Comparison of ENCODE assay signal across 16 cellular contexts in the genomic region with DNA sequence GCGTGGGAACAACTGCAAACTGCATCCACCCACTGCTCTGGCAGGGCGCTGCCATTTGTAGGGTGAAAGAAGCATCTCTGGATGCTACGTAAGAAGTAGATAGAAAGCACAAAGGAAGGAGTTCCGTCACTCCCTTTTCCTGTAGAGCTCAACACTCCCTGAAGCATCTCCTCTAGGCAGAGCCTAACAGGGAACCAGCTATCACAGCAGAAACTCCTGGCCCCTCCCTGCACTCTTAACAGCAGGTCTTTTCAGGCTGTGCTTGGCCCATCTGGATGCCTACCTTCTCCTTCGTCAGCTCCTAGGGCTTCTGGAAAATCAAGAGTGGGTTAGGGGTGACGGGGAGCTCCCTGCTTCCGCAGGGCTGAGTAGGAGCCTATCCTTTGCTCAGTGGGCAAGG.
DNase-seq lines count a peak whose midpoint lies in the region; ATAC-seq and TF ChIP-seq lines count a peak whose summit lies in the region.
"Had no signal": no experiment of that assay in that cellular context is flagged by ENCODE, and none has a peak within 500 bp of the region (broad histone marks: within the 10 kb centered on the region; RNA-seq: fewer than 3 reads in every experiment).

No MANE protein-coding gene starts in this region.

- no peak overlapping the region for H3K4me3 Mint-ChIP-seq in WTC11
- no peak overlapping the region for H3K4me3 Mint-ChIP-seq in neural progenitor cell
- H3K4me3 Mint-ChIP-seq: CD14-positive monocyte; CD4-positive, alpha-beta memory T cell had no signal

- H3K36me3 ChIP-seq in SK-N-SH (replicated peaks in 1 of 2; ENCODE audit: control insufficient read depth in 1 of 2, insufficient read depth in 2 of 2, low read length in 1 of 2) (no peaks in the 10 kb centered on the region), neural progenitor cell (no peaks in the 10 kb centered on the region)
- H3K36me3 ChIP-seq: BLaER1 had no signal

- no peak for TF ChIP-seq EP300 in SK-N-SH (IDR thresholded peaks at IDR 0.05; ENCODE audit: borderline replicate concordance in 1 of 2, low read depth in 1 of 2, low read length in 1 of 2)

- POLR2A ChIA-PET in SK-N-SH (lab: Yijun Ruan, JAX) (no interaction called here), WTC11 (lab: Charles Lee) (interaction anchor here (0.6 kb wide), 1 partner anchor 417 kb away, joined by 3 read pairs; no protein-coding TSS in a partner anchor)

- H3K4me3 ChIP-seq in SK-N-SH (ENCODE audit: low read depth in 2 of 2, low read length in 1 of 2) (no peak overlapping the region), neural progenitor cell (no peak overlapping the region)
- H3K4me3 ChIP-seq: BLaER1 had no signal

- no peaks in the 10 kb centered on the region for H3K36me3 Mint-ChIP-seq in WTC11
- no peaks in the 10 kb centered on the region for H3K36me3 Mint-ChIP-seq in neural progenitor cell
- H3K36me3 Mint-ChIP-seq: CD14-positive monocyte; CD4-positive, alpha-beta memory T cell had no signal

- H3K9ac ChIP-seq in SK-N-SH: no peak overlapping the region
- H3K9ac ChIP-seq in neural progenitor cell: no peak overlapping the region
- H3K9ac ChIP-seq: BLaER1 had no signal

- H3K27me3 ChIP-seq in SK-N-SH (ENCODE audit: insufficient read depth) (no peaks in the 10 kb centered on the region), neural progenitor cell (no peaks in the 10 kb centered on the region)
- H3K27me3 ChIP-seq: BLaER1 had no signal

- no peaks in the 10 kb centered on the region for H3K79me2 ChIP-seq in SK-N-SH (ENCODE audit: insufficient read depth)
- H3K79me2 ChIP-seq in neural progenitor cell (ENCODE audit: low read depth): no peaks in the 10 kb centered on the region

- TF ChIP-seq CTCF in SK-N-SH (IDR thresholded peaks at IDR 0.05) (no peak), WTC11 (IDR thresholded peaks at IDR 0.05) (no peak), neural progenitor cell (IDR thresholded peaks at IDR 0.05) (no peak)

- H3K27ac Mint-ChIP-seq in WTC11: no peak overlapping the region
- no peak overlapping the region for H3K27ac Mint-ChIP-seq in neural progenitor cell
- H3K27ac Mint-ChIP-seq: CD14-positive monocyte; CD4-positive, alpha-beta memory T cell had no signal

- H3K9me3 ChIP-seq in SK-N-SH: no peaks in the 10 kb centered on the region
- no peaks in the 10 kb centered on the region for H3K9me3 ChIP-seq in neural progenitor cell (ENCODE audit: low read depth)
- H3K9me3 ChIP-seq: BLaER1 had no signal

- H3K4me1 ChIP-seq in SK-N-SH (ENCODE audit: control insufficient read depth in 1 of 2, insufficient read depth in 2 of 2, low read depth in 1 of 2, low read length in 1 of 2) (no peaks in the 10 kb centered on the region; a peak in 2 of 4 replicates), neural progenitor cell (peaks cover 12% of the 10 kb centered on the region)
- H3K4me1 ChIP-seq: BLaER1 had no signal

- 47% methylated on average over 7 of the region's 7 CpGs for WGBS in SK-N-SH (ENCODE audit: low lambda C conversion rate)

- H3K9me2 ChIP-seq in SK-N-SH: no peaks in the 10 kb centered on the region

- no peak for TF ChIP-seq RAD21 in SK-N-SH (IDR thresholded peaks at IDR 0.05; ENCODE audit: low read length)

- H3K9me3 Mint-ChIP-seq in WTC11 (no peaks in the 10 kb centered on the region), neural progenitor cell (no peaks in the 10 kb centered on the region)

- no peak overlapping the region for H3K4me2 ChIP-seq in SK-N-SH
- H3K4me2 ChIP-seq in neural progenitor cell: no peak overlapping the region
- H3K4me2 ChIP-seq: BLaER1 had no signal

- ATAC-seq in SK-N-SH treated with all-trans-retinoic acid at 6 μM for 48 hours: peak; percentile 30; the same call in 2 of the 3 replicates
- peak; percentile 53 for ATAC-seq in WTC11
- ATAC-seq in GM18511 (IDR thresholded peaks at IDR 0.05; ENCODE audit: unreplicated experiment): no peak

- DNase-seq in SK-N-SH (no peak), WTC11 (ENCODE audit: low spot score) (no peak), neural progenitor cell (ENCODE audit: low spot score) (no peak), SW480 (ENCODE audit: low spot score) (no peak), EL (no peak)
- DNase-seq: 8988T; CD4-positive, alpha-beta memory T cell; DMS153; DMS79; GF-D8; HCEC 1CT had no signal

- H3F3A ChIP-seq in SK-N-SH (replicated peaks; ENCODE audit: insufficient read depth) (no peaks in the 10 kb centered on the region), neural progenitor cell (ENCODE audit: low read depth) (no peaks in the 10 kb centered on the region)

- no peaks in the 10 kb centered on the region for H4K20me1 ChIP-seq in SK-N-SH (ENCODE audit: insufficient read depth)
- H4K20me1 ChIP-seq in neural progenitor cell (ENCODE audit: low read depth): no peaks in the 10 kb centered on the region
- H4K20me1 ChIP-seq: BLaER1 had no signal

- H3K4me1 Mint-ChIP-seq in WTC11 (peaks cover 42% of the 10 kb centered on the region), neural progenitor cell (peaks cover 16% of the 10 kb centered on the region)
- H3K4me1 Mint-ChIP-seq: CD14-positive monocyte; CD4-positive, alpha-beta memory T cell had no signal

- H3K27me3 Mint-ChIP-seq in WTC11 (ENCODE audit: low read depth): no peaks in the 10 kb centered on the region; the same call in 1 of the 2 replicates
- no peaks in the 10 kb centered on the region for H3K27me3 Mint-ChIP-seq in neural progenitor cell (ENCODE audit: insufficient read depth, low read depth)
- H3K27me3 Mint-ChIP-seq: CD4-positive, alpha-beta memory T cell had no signal

- CTCF ChIA-PET in SK-N-SH (lab: Yijun Ruan, JAX): no interaction called here
- CTCF ChIA-PET in WTC11 (lab: Charles Lee): interaction anchor here (0.8 kb wide), 1 partner anchor 267 kb away, joined by 3 read pairs; no protein-coding TSS in a partner anchor

- H2AFZ ChIP-seq in SK-N-SH (ENCODE audit: low read depth) (no peak overlapping the region), neural progenitor cell (replicated peaks) (peak overlapping the region; percentile 69)

- H3K27ac ChIP-seq in SK-N-SH (ENCODE audit: low read depth in 2 of 2, low read length in 1 of 2) (no peak overlapping the region), neural progenitor cell (no peak overlapping the region)
- H3K27ac ChIP-seq: BLaER1, HL-60 had no signal

TF ChIP-seq in SK-N-SH treated with all-trans-retinoic acid at 6 μM for 48 hours, 23 proteins besides CTCF, POLR2A, EP300 and RAD21 (continues in another document):
- TF ChIP-seq OSR1 (CRISPR knock-in tag; IDR thresholded peaks at IDR 0.05) (no peak), PPARA (CRISPR knock-in tag; IDR thresholded peaks at IDR 0.05; ENCODE audit: borderline replicate concordance) (no peak), TCF4 (CRISPR knock-in tag; IDR thresholded peaks at IDR 0.05; ENCODE audit: borderline replicate concordance) (no peak), ZC3H10 (CRISPR knock-in tag; IDR thresholded peaks at IDR 0.05) (no peak)
- TF ChIP-seq, protein P1, sequence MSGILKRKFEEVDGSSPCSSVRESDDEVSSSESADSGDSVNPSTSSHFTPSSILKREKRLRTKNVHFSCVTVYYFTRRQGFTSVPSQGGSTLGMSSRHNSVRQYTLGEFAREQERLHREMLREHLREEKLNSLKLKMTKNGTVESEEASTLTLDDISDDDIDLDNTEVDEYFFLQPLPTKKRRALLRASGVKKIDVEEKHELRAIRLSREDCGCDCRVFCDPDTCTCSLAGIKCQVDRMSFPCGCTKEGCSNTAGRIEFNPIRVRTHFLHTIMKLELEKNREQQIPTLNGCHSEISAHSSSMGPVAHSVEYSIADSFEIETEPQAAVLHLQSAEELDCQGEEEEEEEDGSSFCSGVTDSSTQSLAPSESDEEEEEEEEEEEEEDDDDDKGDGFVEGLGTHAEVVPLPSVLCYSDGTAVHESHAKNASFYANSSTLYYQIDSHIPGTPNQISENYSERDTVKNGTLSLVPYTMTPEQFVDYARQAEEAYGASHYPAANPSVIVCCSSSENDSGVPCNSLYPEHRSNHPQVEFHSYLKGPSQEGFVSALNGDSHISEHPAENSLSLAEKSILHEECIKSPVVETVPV (CRISPR knock-in tag; IDR thresholded peaks at IDR 0.05): no peak

TF ChIP-seq in SK-N-SH, 30 proteins besides CTCF, POLR2A, EP300 and RAD21 (continues in another document):
- TF ChIP-seq EZH2phosphoT487 (IDR thresholded peaks at IDR 0.05; ENCODE audit: borderline replicate concordance, low read depth): no peak

TF ChIP-seq in WTC11, 78 proteins besides CTCF, POLR2A, EP300 and RAD21:
- TF ChIP-seq TP53 (CRISPR knock-in tag; IDR thresholded peaks at IDR 0.05): no peak
- TF ChIP-seq, protein P2, sequence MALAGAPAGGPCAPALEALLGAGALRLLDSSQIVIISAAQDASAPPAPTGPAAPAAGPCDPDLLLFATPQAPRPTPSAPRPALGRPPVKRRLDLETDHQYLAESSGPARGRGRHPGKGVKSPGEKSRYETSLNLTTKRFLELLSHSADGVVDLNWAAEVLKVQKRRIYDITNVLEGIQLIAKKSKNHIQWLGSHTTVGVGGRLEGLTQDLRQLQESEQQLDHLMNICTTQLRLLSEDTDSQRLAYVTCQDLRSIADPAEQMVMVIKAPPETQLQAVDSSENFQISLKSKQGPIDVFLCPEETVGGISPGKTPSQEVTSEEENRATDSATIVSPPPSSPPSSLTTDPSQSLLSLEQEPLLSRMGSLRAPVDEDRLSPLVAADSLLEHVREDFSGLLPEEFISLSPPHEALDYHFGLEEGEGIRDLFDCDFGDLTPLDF (CRISPR knock-in tag; IDR thresholded peaks at IDR 0.05): no peak
- TF ChIP-seq, protein P3, sequence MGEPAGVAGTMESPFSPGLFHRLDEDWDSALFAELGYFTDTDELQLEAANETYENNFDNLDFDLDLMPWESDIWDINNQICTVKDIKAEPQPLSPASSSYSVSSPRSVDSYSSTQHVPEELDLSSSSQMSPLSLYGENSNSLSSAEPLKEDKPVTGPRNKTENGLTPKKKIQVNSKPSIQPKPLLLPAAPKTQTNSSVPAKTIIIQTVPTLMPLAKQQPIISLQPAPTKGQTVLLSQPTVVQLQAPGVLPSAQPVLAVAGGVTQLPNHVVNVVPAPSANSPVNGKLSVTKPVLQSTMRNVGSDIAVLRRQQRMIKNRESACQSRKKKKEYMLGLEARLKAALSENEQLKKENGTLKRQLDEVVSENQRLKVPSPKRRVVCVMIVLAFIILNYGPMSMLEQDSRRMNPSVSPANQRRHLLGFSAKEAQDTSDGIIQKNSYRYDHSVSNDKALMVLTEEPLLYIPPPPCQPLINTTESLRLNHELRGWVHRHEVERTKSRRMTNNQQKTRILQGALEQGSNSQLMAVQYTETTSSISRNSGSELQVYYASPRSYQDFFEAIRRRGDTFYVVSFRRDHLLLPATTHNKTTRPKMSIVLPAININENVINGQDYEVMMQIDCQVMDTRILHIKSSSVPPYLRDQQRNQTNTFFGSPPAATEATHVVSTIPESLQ (CRISPR knock-in tag; IDR thresholded peaks at IDR 0.05): no peak
- TF ChIP-seq ZNF263 (CRISPR knock-in tag; IDR thresholded peaks at IDR 0.05; ENCODE audit: low read depth): no peak
- no peak for TF ChIP-seq SMAD4 (CRISPR knock-in tag; IDR thresholded peaks at IDR 0.05)
- no peak for TF ChIP-seq ZNF317 (CRISPR knock-in tag; IDR thresholded peaks at IDR 0.05; ENCODE audit: borderline replicate concordance, low read depth)
- TF ChIP-seq CBFB (CRISPR knock-in tag; IDR thresholded peaks at IDR 0.05; ENCODE audit: low read depth): no peak
- TF ChIP-seq EMX1 (CRISPR knock-in tag; IDR thresholded peaks at IDR 0.05): no peak
- no peak for TF ChIP-seq IRF2 (CRISPR knock-in tag; IDR thresholded peaks at IDR 0.05; ENCODE audit: borderline replicate concordance, low read depth)
- no peak for TF ChIP-seq CREB1 (CRISPR knock-in tag; IDR thresholded peaks at IDR 0.05)
